Comparison of ENCODE assay signal across 2 cellular contexts in genomic region chr5:180670157-180670556, GRCh38.
TF ChIP-seq lines count a peak whose summit lies in the region.

No MANE protein-coding gene starts in this region.

TF ChIP-seq in GM12891, 5 proteins besides CTCF, POLR2A, EP300 and RAD21 (continued from another document):
- no peak for TF ChIP-seq PAX5 (IDR thresholded peaks at IDR 0.05; ENCODE audit: insufficient read depth, low read length, severe bottlenecking)
- TF ChIP-seq POLR2AphosphoS5 (IDR thresholded peaks at IDR 0.05; ENCODE audit: low read depth, low read length) = no peak

TF ChIP-seq in GM12878, 131 proteins besides CTCF, POLR2A, EP300 and RAD21 (continued from another document):
- TF ChIP-seq, protein P1, sequence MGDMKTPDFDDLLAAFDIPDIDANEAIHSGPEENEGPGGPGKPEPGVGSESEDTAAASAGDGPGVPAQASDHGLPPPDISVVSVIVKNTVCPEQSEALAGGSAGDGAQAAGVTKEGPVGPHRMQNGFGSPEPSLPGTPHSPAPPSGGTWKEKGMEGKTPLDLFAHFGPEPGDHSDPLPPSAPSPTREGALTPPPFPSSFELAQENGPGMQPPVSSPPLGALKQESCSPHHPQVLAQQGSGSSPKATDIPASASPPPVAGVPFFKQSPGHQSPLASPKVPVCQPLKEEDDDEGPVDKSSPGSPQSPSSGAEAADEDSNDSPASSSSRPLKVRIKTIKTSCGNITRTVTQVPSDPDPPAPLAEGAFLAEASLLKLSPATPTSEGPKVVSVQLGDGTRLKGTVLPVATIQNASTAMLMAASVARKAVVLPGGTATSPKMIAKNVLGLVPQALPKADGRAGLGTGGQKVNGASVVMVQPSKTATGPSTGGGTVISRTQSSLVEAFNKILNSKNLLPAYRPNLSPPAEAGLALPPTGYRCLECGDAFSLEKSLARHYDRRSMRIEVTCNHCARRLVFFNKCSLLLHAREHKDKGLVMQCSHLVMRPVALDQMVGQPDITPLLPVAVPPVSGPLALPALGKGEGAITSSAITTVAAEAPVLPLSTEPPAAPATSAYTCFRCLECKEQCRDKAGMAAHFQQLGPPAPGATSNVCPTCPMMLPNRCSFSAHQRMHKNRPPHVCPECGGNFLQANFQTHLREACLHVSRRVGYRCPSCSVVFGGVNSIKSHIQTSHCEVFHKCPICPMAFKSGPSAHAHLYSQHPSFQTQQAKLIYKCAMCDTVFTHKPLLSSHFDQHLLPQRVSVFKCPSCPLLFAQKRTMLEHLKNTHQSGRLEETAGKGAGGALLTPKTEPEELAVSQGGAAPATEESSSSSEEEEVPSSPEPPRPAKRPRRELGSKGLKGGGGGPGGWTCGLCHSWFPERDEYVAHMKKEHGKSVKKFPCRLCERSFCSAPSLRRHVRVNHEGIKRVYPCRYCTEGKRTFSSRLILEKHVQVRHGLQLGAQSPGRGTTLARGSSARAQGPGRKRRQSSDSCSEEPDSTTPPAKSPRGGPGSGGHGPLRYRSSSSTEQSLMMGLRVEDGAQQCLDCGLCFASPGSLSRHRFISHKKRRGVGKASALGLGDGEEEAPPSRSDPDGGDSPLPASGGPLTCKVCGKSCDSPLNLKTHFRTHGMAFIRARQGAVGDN (IDR thresholded peaks at IDR 0.05) = no peak
- no peak for TF ChIP-seq ZBED1 (IDR thresholded peaks at IDR 0.05; ENCODE audit: borderline replicate concordance)
- TF ChIP-seq ATF7 (IDR thresholded peaks at IDR 0.05; ENCODE audit: low read depth) = no peak
- TF ChIP-seq MTA3 (IDR thresholded peaks at IDR 0.05; ENCODE audit: borderline replicate concordance, low read length) = no peak
- TF ChIP-seq, protein P2, sequence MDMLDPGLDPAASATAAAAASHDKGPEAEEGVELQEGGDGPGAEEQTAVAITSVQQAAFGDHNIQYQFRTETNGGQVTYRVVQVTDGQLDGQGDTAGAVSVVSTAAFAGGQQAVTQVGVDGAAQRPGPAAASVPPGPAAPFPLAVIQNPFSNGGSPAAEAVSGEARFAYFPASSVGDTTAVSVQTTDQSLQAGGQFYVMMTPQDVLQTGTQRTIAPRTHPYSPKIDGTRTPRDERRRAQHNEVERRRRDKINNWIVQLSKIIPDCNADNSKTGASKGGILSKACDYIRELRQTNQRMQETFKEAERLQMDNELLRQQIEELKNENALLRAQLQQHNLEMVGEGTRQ (IDR thresholded peaks at IDR 0.05; ENCODE audit: borderline replicate concordance, low read depth, low read length) = no peak
- TF ChIP-seq EED (IDR thresholded peaks at IDR 0.05; ENCODE audit: low read depth) = no peak
- no peak for TF ChIP-seq CREM (IDR thresholded peaks at IDR 0.05; ENCODE audit: low read depth)
- TF ChIP-seq BHLHE40 (IDR thresholded peaks at IDR 0.05; ENCODE audit: borderline replicate concordance in 1 of 2, low read depth in 2 of 2, low read length in 1 of 2) = no peak
- no peak for TF ChIP-seq RCOR1 (conservative IDR thresholded peaks at IDR 0.05; ENCODE audit: low read depth, low read length)
- no peak for TF ChIP-seq STAT3 (IDR thresholded peaks at IDR 0.05; ENCODE audit: low read depth, low read length)
- no peak for TF ChIP-seq TARDBP (IDR thresholded peaks at IDR 0.05; ENCODE audit: borderline replicate concordance)
- TF ChIP-seq KAT2A (conservative IDR thresholded peaks at IDR 0.05; ENCODE audit: control insufficient read depth, low read depth, low read length) = no peak
- no peak for TF ChIP-seq ZNF384 (IDR thresholded peaks at IDR 0.05; ENCODE audit: borderline replicate concordance, low read depth, low read length)
- no peak for TF ChIP-seq CUX1 (IDR thresholded peaks at IDR 0.05; ENCODE audit: insufficient replicate concordance, low read depth, low read length)
- TF ChIP-seq TAF1 (IDR thresholded peaks at IDR 0.05; ENCODE audit: borderline replicate concordance, low read depth, low read length) = no peak
- no peak for TF ChIP-seq SREBF2 (IDR thresholded peaks at IDR 0.05; ENCODE audit: low read length)
- TF ChIP-seq ZBTB4 (CRISPR knock-in tag; IDR thresholded peaks at IDR 0.05) = no peak
- TF ChIP-seq, protein P3, sequence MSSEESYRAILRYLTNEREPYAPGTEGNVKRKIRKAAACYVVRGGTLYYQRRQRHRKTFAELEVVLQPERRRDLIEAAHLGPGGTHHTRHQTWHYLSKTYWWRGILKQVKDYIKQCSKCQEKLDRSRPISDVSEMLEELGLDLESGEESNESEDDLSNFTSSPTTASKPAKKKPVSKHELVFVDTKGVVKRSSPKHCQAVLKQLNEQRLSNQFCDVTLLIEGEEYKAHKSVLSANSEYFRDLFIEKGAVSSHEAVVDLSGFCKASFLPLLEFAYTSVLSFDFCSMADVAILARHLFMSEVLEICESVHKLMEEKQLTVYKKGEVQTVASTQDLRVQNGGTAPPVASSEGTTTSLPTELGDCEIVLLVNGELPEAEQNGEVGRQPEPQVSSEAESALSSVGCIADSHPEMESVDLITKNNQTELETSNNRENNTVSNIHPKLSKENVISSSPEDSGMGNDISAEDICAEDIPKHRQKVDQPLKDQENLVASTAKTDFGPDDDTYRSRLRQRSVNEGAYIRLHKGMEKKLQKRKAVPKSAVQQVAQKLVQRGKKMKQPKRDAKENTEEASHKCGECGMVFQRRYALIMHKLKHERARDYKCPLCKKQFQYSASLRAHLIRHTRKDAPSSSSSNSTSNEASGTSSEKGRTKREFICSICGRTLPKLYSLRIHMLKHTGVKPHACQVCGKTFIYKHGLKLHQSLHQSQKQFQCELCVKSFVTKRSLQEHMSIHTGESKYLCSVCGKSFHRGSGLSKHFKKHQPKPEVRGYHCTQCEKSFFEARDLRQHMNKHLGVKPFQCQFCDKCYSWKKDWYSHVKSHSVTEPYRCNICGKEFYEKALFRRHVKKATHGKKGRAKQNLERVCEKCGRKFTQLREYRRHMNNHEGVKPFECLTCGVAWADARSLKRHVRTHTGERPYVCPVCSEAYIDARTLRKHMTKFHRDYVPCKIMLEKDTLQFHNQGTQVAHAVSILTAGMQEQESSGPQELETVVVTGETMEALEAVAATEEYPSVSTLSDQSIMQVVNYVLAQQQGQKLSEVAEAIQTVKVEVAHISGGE (CRISPR knock-in tag; IDR thresholded peaks at IDR 0.05) = no peak
TF ChIP-seq in GM12878: peak in this region for 0.
